In the genomic region with DNA sequence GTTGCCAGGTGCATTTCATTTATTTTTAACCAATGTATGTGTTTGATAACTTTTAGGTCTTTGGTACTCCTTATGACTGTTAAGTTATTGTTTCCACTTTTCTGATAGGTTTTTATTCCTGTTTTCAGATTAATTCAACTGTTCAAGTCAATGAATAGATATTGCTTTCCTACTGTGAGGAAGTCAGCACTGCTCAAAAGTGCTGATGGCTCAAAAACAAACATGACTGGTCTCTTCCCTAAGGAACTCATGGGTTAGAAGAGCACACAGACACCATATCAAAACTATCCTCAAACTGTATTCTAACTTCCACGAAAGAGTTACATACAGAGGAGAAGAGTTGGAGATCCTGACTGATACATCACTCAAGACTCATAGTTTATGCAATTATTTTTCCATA, we compare ENCODE assay signal across 9 cellular contexts. TPM values are rescaled to one million over a fixed set of nuclear protein-coding genes. Genes with fewer than 3 reads are reported as not detected.
"Had no signal": no experiment of that assay in that cellular context is flagged by ENCODE, and none has a peak within 500 bp of the region (broad histone marks: within the 10 kb centered on the region; RNA-seq: fewer than 3 reads in every experiment).

No MANE protein-coding gene starts in this region.

- DNase-seq: GDM1, GF-D8 had no signal

- ATAC-seq: GM12878 had no signal

- FAIRE-seq: G401.6, GM12878, GM12891, GM12892, GM18507, GM19239 had no signal

- H3K4me3 ChIP-seq: GM12878 had no signal

RNA-seq across cellular contexts. Expression of a gene that starts 39.9 kb away (rescaled TPM):
- total RNA-seq: G401 had no signal
- polyA plus RNA-seq: GM12878 had no signal
